In genomic region chr9:133162802-133163558, GRCh38 we compare ENCODE assay signal across 8 cellular contexts. TPM values are rescaled to one million over a fixed set of nuclear protein-coding genes. Genes with fewer than 3 reads are reported as not detected.
A peak's percentile ranks its signal among the peaks of the same experiment; 100 is the strongest.
DNase-seq lines count a peak whose midpoint lies in the region; ATAC-seq and TF ChIP-seq lines count a peak whose summit lies in the region.

No MANE protein-coding gene starts in this region.

- TF ChIP-seq CTCF in smooth muscle cell (IDR thresholded peaks at IDR 0.05; ENCODE audit: borderline replicate concordance, insufficient read depth, poor library complexity, severe bottlenecking): no peak

- peaks cover 11% of the 10 kb centered on the region for H3K27me3 Mint-ChIP-seq in activated naive CD8-positive, alpha-beta T cell treated with anti-CD3 and anti-CD28 coated beads, Interleukin-2, amount 10 ng/mL, durations not matched to agents 7 days and 5 days

- peaks cover 10% of the 10 kb centered on the region for H3F3A ChIP-seq in smooth muscle cell (ENCODE audit: low read depth)

- H3K79me2 ChIP-seq in smooth muscle cell (ENCODE audit: low read depth): no peaks in the 10 kb centered on the region

- in situ Hi-C loops in HAP-1 (cut with MboI; ENCODE audit: low sequenced_read_pairs): no loop called here

- POLR2A ChIA-PET in activated naive CD8-positive, alpha-beta T cell treated with anti-CD3 and anti-CD28 coated beads, Interleukin-2, amount 10 ng/mL, durations not matched to agents 7 days and 5 days (lab: Charles Lee): no interaction called here

- peaks cover 3% of the 10 kb centered on the region for H3K4me1 ChIP-seq in HAP-1
- H3K4me1 ChIP-seq in iPS-20b (ENCODE audit: insufficient read depth, low read length): no peaks in the 10 kb centered on the region
- no peaks in the 10 kb centered on the region for H3K4me1 ChIP-seq in smooth muscle cell (ENCODE audit: low read depth)

- H3K27me3 ChIP-seq in HAP-1 (ENCODE audit: low read depth) (no peaks in the 10 kb centered on the region), iPS-20b (ENCODE audit: insufficient read depth, low read length) (peaks cover 37% of the 10 kb centered on the region), smooth muscle cell (ENCODE audit: low read depth) (no peaks in the 10 kb centered on the region)

- H3K27ac Mint-ChIP-seq in activated naive CD8-positive, alpha-beta T cell treated with anti-CD3 and anti-CD28 coated beads, Interleukin-2, amount 10 ng/mL, durations not matched to agents 7 days and 5 days: no peak overlapping the region

- H3K27ac ChIP-seq in iPS-20b (ENCODE audit: low read length) (no peak overlapping the region), smooth muscle cell (ENCODE audit: low read depth) (no peak overlapping the region)

- no peak overlapping the region for H3K9ac ChIP-seq in iPS-20b (ENCODE audit: low read depth, low read length)
- H3K9ac ChIP-seq in smooth muscle cell (ENCODE audit: low read depth): peak overlapping the region; percentile 67

- peak in 1 of 2 experiments; percentile 36 for DNase-seq in HAP-1 (ENCODE audit: low spot score in 2 of 2)
- no peak for DNase-seq in activated naive CD8-positive, alpha-beta T cell treated with anti-CD3 and anti-CD28 coated beads, Interleukin-2, amount 10 ng/mL, durations not matched to agents 7 days and 5 days
- DNase-seq in smooth muscle cell (lab: John Stamatoyannopoulos, UW; ENCODE audit: unreplicated experiment): no peak
- DNase-seq in NCI-H1694 (lab: John Stamatoyannopoulos, UW): no peak
- DNase-seq in kidney tubule cell (ENCODE audit: low spot score): no peak
- no peak for DNase-seq in NCI-H2029 treated with DMSO at 0.1 percent for 48 hours (lab: John Stamatoyannopoulos, UW)

- no peaks in the 10 kb centered on the region for H3K9me3 Mint-ChIP-seq in activated naive CD8-positive, alpha-beta T cell treated with anti-CD3 and anti-CD28 coated beads, Interleukin-2, amount 10 ng/mL, durations not matched to agents 7 days and 5 days

- H3K4me2 ChIP-seq in smooth muscle cell: peak overlapping the region; percentile 97

- H3K4me3 Mint-ChIP-seq in activated naive CD8-positive, alpha-beta T cell treated with anti-CD3 and anti-CD28 coated beads, Interleukin-2, amount 10 ng/mL, durations not matched to agents 7 days and 5 days: peak overlapping the region; percentile 82

- peaks cover 3% of the 10 kb centered on the region for H3K36me3 Mint-ChIP-seq in activated naive CD8-positive, alpha-beta T cell treated with anti-CD3 and anti-CD28 coated beads, Interleukin-2, amount 10 ng/mL, durations not matched to agents 7 days and 5 days

- H3K36me3 ChIP-seq in HAP-1 (replicated peaks): peaks cover 21% of the 10 kb centered on the region
- H3K36me3 ChIP-seq in iPS-20b (ENCODE audit: insufficient read depth, low read depth, low read length): no peaks in the 10 kb centered on the region
- no peaks in the 10 kb centered on the region for H3K36me3 ChIP-seq in smooth muscle cell (ENCODE audit: low read depth)

- H3K4me3 ChIP-seq in HAP-1 (peak overlapping the region; percentile 75), iPS-20b (ENCODE audit: low read length) (peak overlapping the region; percentile 66), smooth muscle cell (peak overlapping the region; percentile 81)

- H4K20me1 ChIP-seq in smooth muscle cell (ENCODE audit: low read depth): peaks cover 6% of the 10 kb centered on the region

- H2AFZ ChIP-seq in smooth muscle cell (ENCODE audit: low read depth): peak overlapping the region; percentile 93

- H3K9me3 ChIP-seq in HAP-1 (no peaks in the 10 kb centered on the region), iPS-20b (ENCODE audit: insufficient read depth, low read depth, low read length) (no peaks in the 10 kb centered on the region), smooth muscle cell (replicated peaks; ENCODE audit: low read depth) (no peaks in the 10 kb centered on the region)

- H3K4me1 Mint-ChIP-seq in activated naive CD8-positive, alpha-beta T cell treated with anti-CD3 and anti-CD28 coated beads, Interleukin-2, amount 10 ng/mL, durations not matched to agents 7 days and 5 days: peaks cover 2% of the 10 kb centered on the region

- ATAC-seq in activated naive CD8-positive, alpha-beta T cell treated with anti-CD3 and anti-CD28 coated beads, Interleukin-2, amount 10 ng/mL, durations not matched to agents 7 days and 5 days (ENCODE audit: low read depth): no peak
- no peak for ATAC-seq in HG02623 (IDR thresholded peaks at IDR 0.05; ENCODE audit: unreplicated experiment)

- 56% methylated on average over 47 of the region's 57 CpGs for WGBS in smooth muscle cell (ENCODE audit: low lambda C conversion rate)

RNA-seq across cellular contexts. Expression of gene GBGT1, which starts 0.7 kb away (rescaled TPM):
- 1 to 10 TPM; 4.0 to 4.5 TPM for total RNA-seq in activated naive CD8-positive, alpha-beta T cell treated with anti-CD3 and anti-CD28 coated beads, Interleukin-2, amount 10 ng/mL, durations not matched to agents 7 days and 5 days
- total RNA-seq in smooth muscle cell: 8.2 and 11.3 TPM in 2 replicates
- 4.5 and 6.7 TPM in 2 replicates for polyA plus RNA-seq in smooth muscle cell

RNA-seq across cellular contexts. Expression of gene RALGDS, which starts 41.9 kb away (rescaled TPM):
- 100 to 1,000 TPM; 130 to 134 TPM for total RNA-seq in activated naive CD8-positive, alpha-beta T cell treated with anti-CD3 and anti-CD28 coated beads, Interleukin-2, amount 10 ng/mL, durations not matched to agents 7 days and 5 days
- total RNA-seq in smooth muscle cell: 27.8 and 28.5 TPM in 2 replicates
- polyA plus RNA-seq in smooth muscle cell: 37.7 and 43.7 TPM in 2 replicates

RNA-seq across cellular contexts. Expression of gene OBP2B, which starts 46.1 kb away (rescaled TPM):
- not detected for total RNA-seq in activated naive CD8-positive, alpha-beta T cell treated with anti-CD3 and anti-CD28 coated beads, Interleukin-2, amount 10 ng/mL, durations not matched to agents 7 days and 5 days
- not detected in 2 replicates for total RNA-seq in smooth muscle cell
- polyA plus RNA-seq in smooth muscle cell: not detected in 2 replicates
